In genomic region chr16:19717319-19717718, GRCh38 we compare ENCODE assay signal across 8 cellular contexts. TPM values are rescaled to one million over a fixed set of nuclear protein-coding genes. Genes with fewer than 3 reads are reported as not detected.
DNase-seq lines count a peak whose midpoint lies in the region; ATAC-seq and TF ChIP-seq lines count a peak whose summit lies in the region.

No MANE protein-coding gene starts in this region.

- H3K4me3 ChIP-seq in NT2/D1 (ENCODE audit: insufficient read length, low read depth) (peak overlapping the region; percentile 96), endocrine pancreas (ENCODE audit: control insufficient read depth, insufficient read depth, low read length) (peak overlapping the region; percentile 90), neural progenitor cell (peak overlapping the region; percentile 87)

- H3K4me3 Mint-ChIP-seq in neural progenitor cell = peak overlapping the region; percentile 99

- H3K9me3 ChIP-seq in NT2/D1 (ENCODE audit: insufficient read depth, low read length) (no peaks in the 10 kb centered on the region), endocrine pancreas (ENCODE audit: control insufficient read depth, low read length) (no peaks in the 10 kb centered on the region), neural progenitor cell (ENCODE audit: low read depth) (no peaks in the 10 kb centered on the region)

- peak overlapping the region; percentile 100 for H2AFZ ChIP-seq in neural progenitor cell (replicated peaks)

- H3K27ac ChIP-seq in neural progenitor cell = peak overlapping the region; percentile 89

- H3F3A ChIP-seq in neural progenitor cell (ENCODE audit: low read depth) = peaks cover 49% of the 10 kb centered on the region

- no peaks in the 10 kb centered on the region for H3K9me3 Mint-ChIP-seq in neural progenitor cell

- H3K9ac ChIP-seq in NT2/D1 (ENCODE audit: insufficient read length, low read depth) (peak overlapping the region; percentile 97), endocrine pancreas (ENCODE audit: control insufficient read depth, insufficient read depth, low read length) (peak overlapping the region; percentile 82), neural progenitor cell (peak overlapping the region; percentile 87)

- DNase-seq in Caki2 (ENCODE audit: low read depth) = peak; percentile 29
- DNase-seq in NT2/D1 (ENCODE audit: low read depth, low spot score) = no peak
- DNase-seq in neural progenitor cell (ENCODE audit: low spot score) = peak; percentile 76
- DNase-seq in central memory CD4-positive, alpha-beta T cell = no peak

- TF ChIP-seq CTCF in neural progenitor cell (IDR thresholded peaks at IDR 0.05) = no peak

- H3K27me3 Mint-ChIP-seq in neural progenitor cell (ENCODE audit: insufficient read depth, low read depth) = no peaks in the 10 kb centered on the region

- H3K4me1 Mint-ChIP-seq in neural progenitor cell = peaks cover 47% of the 10 kb centered on the region

- ATAC-seq in HG02870 (IDR thresholded peaks at IDR 0.05; ENCODE audit: unreplicated experiment) (no peak), HG02884 (IDR thresholded peaks at IDR 0.05; ENCODE audit: unreplicated experiment) (no peak), HG03139 (IDR thresholded peaks at IDR 0.05; ENCODE audit: unreplicated experiment) (no peak)

- H3K4me1 ChIP-seq in NT2/D1 (ENCODE audit: insufficient read depth, insufficient read length) (peaks cover 10% of the 10 kb centered on the region), endocrine pancreas (ENCODE audit: control insufficient read depth, insufficient read depth, low read length) (peaks cover 4% of the 10 kb centered on the region), neural progenitor cell (peaks cover 18% of the 10 kb centered on the region)

- in situ Hi-C loops in Caki2 (cut with HindIII; ENCODE audit: low pct_unique_long_range_greater_than_20kb, low sequenced_read_pairs) = no loop called here

- peaks cover 47% of the 10 kb centered on the region for H3K36me3 ChIP-seq in NT2/D1 (ENCODE audit: insufficient read depth, insufficient read length, low read length)
- peaks cover 7% of the 10 kb centered on the region for H3K36me3 ChIP-seq in endocrine pancreas (ENCODE audit: control insufficient read depth, insufficient read depth, low read length)
- H3K36me3 ChIP-seq in neural progenitor cell = peaks cover 6% of the 10 kb centered on the region

- peak overlapping the region; percentile 85 for H3K4me2 ChIP-seq in neural progenitor cell

- peaks cover 19% of the 10 kb centered on the region for H3K36me3 Mint-ChIP-seq in neural progenitor cell

- no peaks in the 10 kb centered on the region for H3K27me3 ChIP-seq in NT2/D1 (ENCODE audit: insufficient read depth, insufficient read length)
- H3K27me3 ChIP-seq in endocrine pancreas (ENCODE audit: control insufficient read depth, insufficient read depth, low read length) = no peaks in the 10 kb centered on the region
- no peaks in the 10 kb centered on the region for H3K27me3 ChIP-seq in neural progenitor cell

- peaks cover 48% of the 10 kb centered on the region for H4K20me1 ChIP-seq in neural progenitor cell (ENCODE audit: low read depth)

- peak overlapping the region; percentile 96 for H3K27ac Mint-ChIP-seq in neural progenitor cell

- peaks cover 87% of the 10 kb centered on the region for H3K79me2 ChIP-seq in neural progenitor cell (ENCODE audit: low read depth)

RNA-seq across cellular contexts. Expression of gene KNOP1, which starts 0.7 kb away (rescaled TPM):
- 12.2 and 15.8 TPM in 2 replicates for total RNA-seq in Caki2 (2014; rRNA removed; shearing (Covaris generic); ENCODE audit: low replicate concordance)
- 126 and 130 TPM in 2 replicates for total RNA-seq in neural progenitor cell (ENCODE audit: low replicate concordance)

RNA-seq across cellular contexts. Expression of gene IQCK, which starts 0.8 kb away (rescaled TPM):
- total RNA-seq in Caki2 (2014; rRNA removed; shearing (Covaris generic); ENCODE audit: low replicate concordance) = 22.0 and 24.1 TPM in 2 replicates
- 22.1 and 25.3 TPM in 2 replicates for total RNA-seq in neural progenitor cell (ENCODE audit: low replicate concordance)

Comparison
In these comparisons a context has a peak if more than half of its experiments do, and no peak if none do; other contexts are left out.
1. DNase-seq: peak in Caki2 (single experiment) and neural progenitor cell (single experiment); none in NT2/D1 (single experiment) and central memory CD4-positive, alpha-beta T cell (single experiment).
2. Peak in every context shown above with its lines, with median percentiles within 50 percentile points of each other: H3K4me3 ChIP-seq and H3K9ac ChIP-seq.